Comparison of ENCODE assay signal across 20 cellular contexts in genomic region chr1:211118407-211119102, GRCh38. TPM values are rescaled to one million over a fixed set of nuclear protein-coding genes. Genes with fewer than 3 reads are reported as not detected.
DNase-seq lines count a peak whose midpoint lies in the region; ATAC-seq, FAIRE-seq and TF ChIP-seq lines count a peak whose summit lies in the region.
"Had no signal": no experiment of that assay in that cellular context is flagged by ENCODE, and none has a peak within 500 bp of the region (broad histone marks: within the 10 kb centered on the region; RNA-seq: fewer than 3 reads in every experiment).

No MANE protein-coding gene starts in this region.

- H3K36me3 ChIP-seq in gastroesophageal sphincter: no peaks in the 10 kb centered on the region
- H3K36me3 ChIP-seq: colonic mucosa, left ventricle myocardium inferior, MG63, right atrium auricular region, upper lobe of left lung had no signal

- H3K4me3 ChIP-seq in gastroesophageal sphincter: no peak overlapping the region
- H3K4me3 ChIP-seq: colonic mucosa, left ventricle myocardium inferior, MG63, mucosa of descending colon, right atrium auricular region, upper lobe of left lung had no signal

- DNase-seq in EL (peak; percentile 77), amniotic stem cell (lab: John Stamatoyannopoulos, UW) (peak; percentile 24), DMS79 (lab: John Stamatoyannopoulos, UW) (no peak), ecto neural progenitor cell (ENCODE audit: low spot score) (no peak), NCI-H2171 treated with DMSO at 0.1 percent for 48 hours (lab: John Stamatoyannopoulos, UW) (no peak)
- DNase-seq: activated CD4-positive, alpha-beta T cell treated with anti-CD3 and anti-CD28 coated beads, Interleukin-2, amount 50 U/mL, for 1 hour; activated naive CD4-positive, alpha-beta T cell; aorta; colonic mucosa; left ventricle myocardium inferior; MG63; mucosa of descending colon; NCI-H1930; stimulated activated naive CD4-positive, alpha-beta T cell had no signal

- peaks cover 13% of the 10 kb centered on the region for H3K27me3 ChIP-seq in gastroesophageal sphincter
- H3K27me3 ChIP-seq: colonic mucosa, MG63, right atrium auricular region, upper lobe of left lung had no signal

- H3K9me3 ChIP-seq in gastroesophageal sphincter: no peaks in the 10 kb centered on the region
- H3K9me3 ChIP-seq: colonic mucosa, mucosa of descending colon, upper lobe of left lung had no signal

- no peak overlapping the region for H3K27ac ChIP-seq in gastroesophageal sphincter
- H3K27ac ChIP-seq: colonic mucosa, left ventricle myocardium inferior, right atrium auricular region, upper lobe of left lung had no signal

- FAIRE-seq in A204.1 (lab: Jason Lieb, UNC): peak; percentile 32

- no peaks in the 10 kb centered on the region for H3K4me1 ChIP-seq in gastroesophageal sphincter
- H3K4me1 ChIP-seq: colonic mucosa, left ventricle myocardium inferior, right atrium auricular region, upper lobe of left lung had no signal

- no peak for TF ChIP-seq POLR2A in gastroesophageal sphincter (IDR thresholded peaks at IDR 0.05)

- 55 to 82% methylated on average over 8 to 9 of the region's 9 CpGs for WGBS in gastroesophageal sphincter (ENCODE audit: low coverage in 1 of 2), 2 donors

- TF ChIP-seq EP300 in gastroesophageal sphincter (IDR thresholded peaks at IDR 0.05): no peak

- ATAC-seq in gastroesophageal sphincter: peak; percentile 86
- no peak for ATAC-seq in HG03432 (IDR thresholded peaks at IDR 0.05; ENCODE audit: unreplicated experiment)
- ATAC-seq: HCT116, mucosa of descending colon had no signal

- TF ChIP-seq CTCF in gastroesophageal sphincter (IDR thresholded peaks at IDR 0.05): no peak

RNA-seq across cellular contexts. Expression of gene KCNH1, which starts 15.4 kb away (rescaled TPM):
- total RNA-seq in gastroesophageal sphincter: 1 to 10 TPM in 2 of 4 donors, under 1 TPM in 2; 0.15 to 2.3 (median 1.2) TPM
- total RNA-seq: left ventricle myocardium inferior, right atrium auricular region had no signal

Comparison
In these comparisons a context has a peak if more than half of its experiments do, and no peak if none do; other contexts are left out.
1. DNase-seq: peak in EL (single experiment) and amniotic stem cell (single experiment); none in DMS79 (single experiment), ecto neural progenitor cell (single experiment) and NCI-H2171 treated with DMSO at 0.1 percent for 48 hours (single experiment).